Comparison of ENCODE assay signal across 1 cellular context in genomic region chr10:84254552-84255137, GRCh38.
TF ChIP-seq lines count a peak whose summit lies in the region.

No MANE protein-coding gene starts in this region.

TF ChIP-seq in IMR-90, 13 proteins besides CTCF, POLR2A, EP300 and RAD21 (continued from another document):
- no peak for TF ChIP-seq ELK1 (IDR thresholded peaks at IDR 0.05; ENCODE audit: borderline replicate concordance, low read depth, low read length)
- no peak for TF ChIP-seq MAFK (IDR thresholded peaks at IDR 0.05; ENCODE audit: low read depth, low read length)
- TF ChIP-seq USF2 (IDR thresholded peaks at IDR 0.05; ENCODE audit: low read depth, low read length) = no peak
